14 cellular contexts compared by ENCODE assay signal in genomic region chr6:72783667-72784066, GRCh38.
A peak's percentile ranks its signal among the peaks of the same experiment; 100 is the strongest.
DNase-seq lines count a peak whose midpoint lies in the region; ATAC-seq, FAIRE-seq and TF ChIP-seq lines count a peak whose summit lies in the region.
"Had no signal": no experiment of that assay in that cellular context is flagged by ENCODE, and none has a peak within 500 bp of the region (broad histone marks: within the 10 kb centered on the region; RNA-seq: fewer than 3 reads in every experiment).

No MANE protein-coding gene starts in this region.

- no peak overlapping the region for H3K9ac ChIP-seq in astrocyte (ENCODE audit: low read length)

- H3K4me3 Mint-ChIP-seq in MCF 10A (ENCODE audit: unreplicated experiment) (peak overlapping the region; percentile 8), astrocyte (ENCODE audit: unreplicated experiment) (no peak overlapping the region)

- H3K4me2 ChIP-seq in astrocyte (ENCODE audit: low read length) (peak overlapping the region; percentile 19), PC-9 (no peak overlapping the region)

- H2AFZ ChIP-seq in astrocyte (ENCODE audit: low read depth, low read length) = no peak overlapping the region
- H2AFZ ChIP-seq in PC-9 = no peak overlapping the region

- H3K27me3 Mint-ChIP-seq in MCF 10A (ENCODE audit: insufficient read depth, unreplicated experiment) (no peaks in the 10 kb centered on the region), astrocyte (ENCODE audit: low read depth, unreplicated experiment) (no peaks in the 10 kb centered on the region)

- no peaks in the 10 kb centered on the region for H3K27me3 ChIP-seq in breast epithelium
- no peaks in the 10 kb centered on the region for H3K27me3 ChIP-seq in astrocyte (ENCODE audit: insufficient read depth, low read length)
- no peaks in the 10 kb centered on the region for H3K27me3 ChIP-seq in aorta (ENCODE audit: control insufficient read depth in 1 of 2, insufficient read depth in 2 of 2, low read length in 1 of 2)
- H3K27me3 ChIP-seq in PC-9 (ENCODE audit: insufficient read depth, low read depth) = no peaks in the 10 kb centered on the region
- H3K27me3 ChIP-seq: pancreas had no signal

- H3F3A ChIP-seq in PC-9 (ENCODE audit: insufficient read depth, low read depth) = no peaks in the 10 kb centered on the region

- intact Hi-C loops in MCF 10A (cut with micrococcal nuclease) = no loop called here
- intact Hi-C loops in breast epithelium (cut with DNase I; ENCODE audit: low total_unique reads) = no loop called here
- intact Hi-C loops in aorta (cut with DNase I) = no loop called here
- intact Hi-C loops in PC-9 (cut with micrococcal nuclease; ENCODE audit: unreplicated experiment) = loop anchor here (10.0 kb wide), 1 partner anchor 159 kb away; the partner anchor contains the start of gene KCNQ5

- H3K36me3 Mint-ChIP-seq in MCF 10A (ENCODE audit: insufficient read depth, unreplicated experiment) (no peaks in the 10 kb centered on the region), astrocyte (ENCODE audit: low read depth, unreplicated experiment) (no peaks in the 10 kb centered on the region)

- no peaks in the 10 kb centered on the region for H3K4me1 ChIP-seq in breast epithelium
- peaks cover 32% of the 10 kb centered on the region for H3K4me1 ChIP-seq in astrocyte (ENCODE audit: insufficient read depth, low read length)
- peaks cover 9 to 11% of the 10 kb centered on the region in 2 donors for H3K4me1 ChIP-seq in aorta (ENCODE audit: control insufficient read depth in 1 of 2, insufficient read depth in 2 of 2, low read length in 2 of 2)
- H3K4me1 ChIP-seq in PC-9 (replicated peaks; ENCODE audit: insufficient read depth) = peaks cover 14% of the 10 kb centered on the region
- H3K4me1 ChIP-seq: pancreas had no signal

- H3K36me3 ChIP-seq in breast epithelium = no peaks in the 10 kb centered on the region
- no peaks in the 10 kb centered on the region for H3K36me3 ChIP-seq in astrocyte (ENCODE audit: insufficient read depth, low read length)
- no peaks in the 10 kb centered on the region for H3K36me3 ChIP-seq in aorta (ENCODE audit: control insufficient read depth in 1 of 2, insufficient read depth in 2 of 2, low read length in 1 of 2)
- H3K36me3 ChIP-seq in PC-9 (ENCODE audit: low read depth) = no peaks in the 10 kb centered on the region
- H3K36me3 ChIP-seq: pancreas had no signal

- TF ChIP-seq CTCF in MCF 10A (IDR thresholded peaks at IDR 0.05; ENCODE audit: unreplicated experiment) = no peak
- TF ChIP-seq CTCF in breast epithelium (IDR thresholded peaks at IDR 0.05) = no peak
- TF ChIP-seq CTCF in astrocyte (IDR thresholded peaks at IDR 0.05; ENCODE audit: insufficient read depth, low read depth, low read length) = no peak
- TF ChIP-seq CTCF in PC-9 (conservative IDR thresholded peaks at IDR 0.05) = no peak

- POLR2A ChIA-PET in MCF 10A (lab: Yijun Ruan, JAX) = interaction anchor here (0.7 to 1.7 kb wide), 6 partner anchors 11 to 167 kb away, joined by 3 to 4 read pairs (median 4); no protein-coding TSS in a partner anchor
- POLR2A ChIA-PET in PC-9 (lab: Charles Lee; ENCODE audit: unreplicated experiment) = no interaction called here

- no peaks in the 10 kb centered on the region for H3K9me2 ChIP-seq in PC-9 (ENCODE audit: insufficient read depth)

- H3K4me1 Mint-ChIP-seq in MCF 10A (ENCODE audit: insufficient read depth, unreplicated experiment) (peaks cover 33% of the 10 kb centered on the region), astrocyte (ENCODE audit: low read depth, unreplicated experiment) (peaks cover 26% of the 10 kb centered on the region)

- no peak for FAIRE-seq in astrocyte (lab: Jason Lieb, UNC)
- no peak for FAIRE-seq in GM12891 (lab: Jason Lieb, UNC)
- FAIRE-seq: A204.1, kidney, pancreas had no signal

- WGBS in aorta, 2 donors = 0 to 10% methylated on average over 1 of the region's 1 CpG

- peak overlapping the region; percentile 79 for H3K27ac Mint-ChIP-seq in MCF 10A (ENCODE audit: low read depth, unreplicated experiment)
- no peak overlapping the region for H3K27ac Mint-ChIP-seq in astrocyte (ENCODE audit: unreplicated experiment)

- H3K79me2 ChIP-seq in astrocyte (ENCODE audit: insufficient read depth, low read length) (no peaks in the 10 kb centered on the region), PC-9 (ENCODE audit: low read depth) (no peaks in the 10 kb centered on the region)

- H3K9me3 ChIP-seq in breast epithelium = no peaks in the 10 kb centered on the region
- H3K9me3 ChIP-seq in astrocyte (ENCODE audit: insufficient read depth, low read depth, low read length) = no peaks in the 10 kb centered on the region
- no peaks in the 10 kb centered on the region for H3K9me3 ChIP-seq in aorta (ENCODE audit: control insufficient read depth, low read length)
- H3K9me3 ChIP-seq in PC-9 (ENCODE audit: insufficient read depth, low read depth) = no peaks in the 10 kb centered on the region
- H3K9me3 ChIP-seq: pancreas had no signal

- no TSS peak for BruUV-seq in MCF 10A (replicated peaks; lab: Mats Ljungman, UMichigan)
- no TSS peak for BruUV-seq in PC-9 (replicated peaks; lab: Mats Ljungman, UMichigan)

- H3K27ac ChIP-seq in breast epithelium = no peak overlapping the region
- H3K27ac ChIP-seq in astrocyte (ENCODE audit: low read depth, low read length) = peak overlapping the region; percentile 49
- peak overlapping the region; percentile 22 to 63 for H3K27ac ChIP-seq in aorta (ENCODE audit: low read depth in 1 of 2, low read length in 2 of 2)
- no peak overlapping the region for H3K27ac ChIP-seq in PC-9
- H3K27ac ChIP-seq: pancreas had no signal

- no peak for ATAC-seq in aorta (ENCODE audit: low FRiP score)
- ATAC-seq: pancreas had no signal

- H3K4me3 ChIP-seq in breast epithelium (no peak overlapping the region), astrocyte (ENCODE audit: insufficient read depth, low read depth, low read length) (no peak overlapping the region), aorta (ENCODE audit: low read length in 2 of 2) (no peak overlapping the region), PC-9 (no peak overlapping the region)
- H3K4me3 ChIP-seq: pancreas had no signal

- H3K9me3 Mint-ChIP-seq in MCF 10A (ENCODE audit: unreplicated experiment) = no peaks in the 10 kb centered on the region
- peaks cover 2% of the 10 kb centered on the region for H3K9me3 Mint-ChIP-seq in astrocyte (ENCODE audit: unreplicated experiment)

- H4K20me1 ChIP-seq in astrocyte (ENCODE audit: insufficient read depth, low read length) = no peaks in the 10 kb centered on the region
- no peaks in the 10 kb centered on the region for H4K20me1 ChIP-seq in PC-9 (ENCODE audit: insufficient read depth)

- no peak for TF ChIP-seq POLR2A in breast epithelium (IDR thresholded peaks at IDR 0.05)
- no peak for TF ChIP-seq POLR2A in GM12891 (IDR thresholded peaks at IDR 0.05; ENCODE audit: low read depth, low read length)

- CTCF ChIA-PET in MCF 10A (lab: Yijun Ruan, JAX) (interaction anchor here (0.6 to 1.5 kb wide), 3 partner anchors 11 to 167 kb away, joined by 3 to 4 read pairs (median 3); no protein-coding TSS in a partner anchor), PC-9 (lab: Charles Lee) (no interaction called here)

- peak; percentile 34 for DNase-seq in MCF 10A (ENCODE audit: unreplicated experiment)
- DNase-seq in breast epithelium (ENCODE audit: low spot score in 2 of 2) = no peak
- peak; percentile 90 for DNase-seq in astrocyte (ENCODE audit: low read depth)
- DNase-seq in fibroblast of the conjunctiva (ENCODE audit: low read depth) = peak; percentile 16
- no peak for DNase-seq in aorta
- no peak for DNase-seq in PC-9
- DNase-seq in GM12891 (ENCODE audit: insufficient read length, low spot score) = no peak
- DNase-seq in NCI-H82 (lab: John Stamatoyannopoulos, UW) = no peak
- DNase-seq: activated gamma-delta T cell treated with Interleukin-2 at 50 U/mL for 16 hours, glutamatergic neuron, kidney, NCI-H510A treated with DMSO at 0.1 percent for 48 hours, pancreas had no signal

TF ChIP-seq in GM12891, 5 proteins besides CTCF, POLR2A, EP300 and RAD21:
- TF ChIP-seq TAF1 (IDR thresholded peaks at IDR 0.05; ENCODE audit: low read depth, low read length) (no peak), SPI1 (IDR thresholded peaks at IDR 0.05; ENCODE audit: low read depth, low read length) (no peak), POU2F2 (IDR thresholded peaks at IDR 0.05; ENCODE audit: low read depth, low read length) (no peak), PAX5 (IDR thresholded peaks at IDR 0.05; ENCODE audit: insufficient read depth, low read length, severe bottlenecking) (no peak), POLR2AphosphoS5 (IDR thresholded peaks at IDR 0.05; ENCODE audit: low read depth, low read length) (no peak)

Comparison
In these comparisons a context has a peak if more than half of its experiments do, and no peak if none do; other contexts are left out.
1. DNase-seq: peak in MCF 10A (single experiment), astrocyte (single experiment) and fibroblast of the conjunctiva (single experiment); none in breast epithelium (0 of 2), aorta (0 of 2), PC-9 (0 of 2), GM12891 (single experiment) and NCI-H82 (single experiment).
2. H3K27ac ChIP-seq: peak in astrocyte (single experiment) and aorta (2 of 2); none in breast epithelium (0 of 2) and PC-9 (single experiment).